ENCODE assay signal across 8 cellular contexts in genomic region chr3:141487419-141488345, GRCh38. TPM values are rescaled to one million over a fixed set of nuclear protein-coding genes. Genes with fewer than 3 reads are reported as not detected.
A peak's percentile ranks its signal among the peaks of the same experiment; 100 is the strongest.
DNase-seq lines count a peak whose midpoint lies in the region; ATAC-seq and TF ChIP-seq lines count a peak whose summit lies in the region.

No MANE protein-coding gene starts in this region.

- H3K36me3 Mint-ChIP-seq in Calu3 (ENCODE audit: insufficient read depth, unreplicated experiment): peaks cover 54% of the 10 kb centered on the region

- H3K27me3 ChIP-seq in HUES48 (ENCODE audit: control insufficient read depth, insufficient read depth, low read length) (no peaks in the 10 kb centered on the region), NT2/D1 (ENCODE audit: insufficient read depth, insufficient read length) (no peaks in the 10 kb centered on the region), mucosa of rectum (ENCODE audit: control insufficient read depth in 2 of 2, insufficient read depth in 2 of 2, low read length in 2 of 2) (no peaks in the 10 kb centered on the region)

- H3K4me3 Mint-ChIP-seq in Calu3 (ENCODE audit: low read depth, unreplicated experiment): peak overlapping the region; percentile 87

- peak overlapping the region; percentile 99 for H3K27ac ChIP-seq in HUES48 (ENCODE audit: low read depth, low read length)
- peak overlapping the region; percentile 98 for H3K27ac ChIP-seq in epithelial cell of prostate
- peak overlapping the region; percentile 98 to 99 for H3K27ac ChIP-seq in mucosa of rectum (ENCODE audit: low read depth in 2 of 2, low read length in 2 of 2)

- peak; percentile 17 for TF ChIP-seq CTCF in Calu3 (IDR thresholded peaks at IDR 0.05; ENCODE audit: unreplicated experiment)

- intact Hi-C loops in Calu3 (cut with micrococcal nuclease; ENCODE audit: unreplicated experiment): no loop called here

- peak; percentile 84 for ATAC-seq in GM21447 (IDR thresholded peaks at IDR 0.05; ENCODE audit: unreplicated experiment)

- DNase-seq in Calu3: peak; percentile 94
- DNase-seq in NT2/D1 (ENCODE audit: low read depth, low spot score): peak; percentile 42
- DNase-seq in activated CD8-positive, alpha-beta memory T cell treated with anti-CD3 and anti-CD28 coated beads, Interleukin-2, amount 50 U/mL, for 48 hours: peak; percentile 91
- DNase-seq in epithelial cell of prostate (ENCODE audit: low read depth, low spot score): no peak
- DNase-seq in stimulated activated CD8-positive, alpha-beta memory T cell treated with anti-CD3 and anti-CD28 coated beads, Interleukin-7, amount 100 ng/mL, for 1 hour (ENCODE audit: low read depth in 2 of 2): peak; percentile 56 to 64

- peaks cover 72% of the 10 kb centered on the region for H3K4me1 Mint-ChIP-seq in Calu3 (ENCODE audit: low read depth, unreplicated experiment)

- H3K4me1 ChIP-seq in HUES48 (ENCODE audit: control insufficient read depth, insufficient read depth, low read length): peaks cover 30% of the 10 kb centered on the region
- no peaks in the 10 kb centered on the region for H3K4me1 ChIP-seq in NT2/D1 (ENCODE audit: insufficient read depth, insufficient read length)
- H3K4me1 ChIP-seq in mucosa of rectum (ENCODE audit: control insufficient read depth in 2 of 2, insufficient read depth in 2 of 2, low read length in 2 of 2): peaks cover 14 to 25% of the 10 kb centered on the region in 2 donors

- CTCF ChIA-PET in Calu3 (lab: Charles Lee): interaction anchor here (0.5 to 1.4 kb wide), 8 partner anchors 13 to 1142 kb away, joined by 3 to 6 read pairs (median 4); no protein-coding TSS in a partner anchor

- peak overlapping the region; percentile 97 for H3K4me3 ChIP-seq in HUES48 (ENCODE audit: low read depth, low read length)
- peak overlapping the region; percentile 67 for H3K4me3 ChIP-seq in NT2/D1 (ENCODE audit: insufficient read length, low read depth)
- peak overlapping the region; percentile 83 to 89 for H3K4me3 ChIP-seq in mucosa of rectum (ENCODE audit: low read length in 2 of 2)

- BruUV-seq in Calu3 (replicated peaks; lab: Mats Ljungman, UMichigan): no TSS peak

- H3K9me3 ChIP-seq in HUES48 (ENCODE audit: control insufficient read depth, insufficient read depth, low read length) (no peaks in the 10 kb centered on the region), NT2/D1 (ENCODE audit: insufficient read depth, low read length) (no peaks in the 10 kb centered on the region), mucosa of rectum (ENCODE audit: control insufficient read depth in 2 of 2, low read length in 2 of 2) (no peaks in the 10 kb centered on the region)

- H3K9ac ChIP-seq in HUES48 (ENCODE audit: low read depth, low read length): peak overlapping the region; percentile 88
- peak overlapping the region; percentile 88 for H3K9ac ChIP-seq in NT2/D1 (ENCODE audit: insufficient read length, low read depth)
- H3K9ac ChIP-seq in mucosa of rectum (ENCODE audit: low read depth in 1 of 2, low read length in 2 of 2): peak overlapping the region; percentile 84 to 95

- H3K36me3 ChIP-seq in HUES48 (ENCODE audit: control insufficient read depth, insufficient read depth, low read length) (no peaks in the 10 kb centered on the region), NT2/D1 (ENCODE audit: insufficient read depth, insufficient read length, low read length) (peaks cover 5% of the 10 kb centered on the region), mucosa of rectum (ENCODE audit: control insufficient read depth in 2 of 2, insufficient read depth in 2 of 2, low read length in 2 of 2) (no peaks in the 10 kb centered on the region)

- no peaks in the 10 kb centered on the region for H3K9me3 Mint-ChIP-seq in Calu3 (ENCODE audit: low read depth, unreplicated experiment)

- peak overlapping the region; percentile 96 for H3K27ac Mint-ChIP-seq in Calu3 (ENCODE audit: unreplicated experiment)

- no peaks in the 10 kb centered on the region for H3K27me3 Mint-ChIP-seq in Calu3 (ENCODE audit: unreplicated experiment)

RNA-seq across cellular contexts. Expression of gene RASA2, which starts 0.9 kb away (rescaled TPM):
- total RNA-seq in Calu3 (2022): 29.2 and 37.4 TPM in 2 replicates
